Comparison of ENCODE assay signal across 1 cellular context in genomic region chr2:201255468-201255867, GRCh38.
TF ChIP-seq lines count a peak whose summit lies in the region.

No MANE protein-coding gene starts in this region.

TF ChIP-seq in HepG2, 621 proteins besides CTCF, POLR2A, EP300 and RAD21:
- TF ChIP-seq CREB1 (IDR thresholded peaks at IDR 0.05) (no peak), CREB1 (CRISPR knock-in tag; IDR thresholded peaks at IDR 0.05) (no peak), ZNF770 (CRISPR knock-in tag; IDR thresholded peaks at IDR 0.05) (0 out of 2 replicates have a peak, but pooled peaks have one; percentile 22), ZNF143 (CRISPR knock-in tag; IDR thresholded peaks at IDR 0.05) (no peak), ATF4 (CRISPR knock-in tag; IDR thresholded peaks at IDR 0.05) (peak in 1 of 2 experiments; percentile 77; a peak in 2 of 4 replicates)
